In genomic region chr12:124764870-124765570, GRCh38 we compare ENCODE assay signal across 10 cellular contexts.
DNase-seq lines count a peak whose midpoint lies in the region; ATAC-seq and TF ChIP-seq lines count a peak whose summit lies in the region.
"Had no signal": no experiment of that assay in that cellular context is flagged by ENCODE, and none has a peak within 500 bp of the region (broad histone marks: within the 10 kb centered on the region; RNA-seq: fewer than 3 reads in every experiment).

No MANE protein-coding gene starts in this region.

- H3K27ac Mint-ChIP-seq in type B pancreatic cell, result no peak overlapping the region

- no peaks in the 10 kb centered on the region for H3K27me3 Mint-ChIP-seq in type B pancreatic cell

- H3K9me3 Mint-ChIP-seq in type B pancreatic cell, result peaks cover 4% of the 10 kb centered on the region

- ATAC-seq in body of pancreas (peak; percentile 51), GM21723 (IDR thresholded peaks at IDR 0.05; ENCODE audit: unreplicated experiment) (no peak), HG03439 (IDR thresholded peaks at IDR 0.05; ENCODE audit: unreplicated experiment) (no peak), GM21381 (IDR thresholded peaks at IDR 0.05; ENCODE audit: unreplicated experiment) (no peak)
- ATAC-seq: PC-3 had no signal

- H3K36me3 ChIP-seq in body of pancreas (replicated peaks in 1 of 2; ENCODE audit: insufficient read depth in 1 of 2, low read depth in 2 of 2), result no peaks in the 10 kb centered on the region
- H3K36me3 ChIP-seq in right atrium auricular region, result no peaks in the 10 kb centered on the region
- no peaks in the 10 kb centered on the region for H3K36me3 ChIP-seq in stomach

- no peak for TF ChIP-seq EP300 in stomach (IDR thresholded peaks at IDR 0.05)

- no peak for TF ChIP-seq POLR2A in body of pancreas (IDR thresholded peaks at IDR 0.05)
- no peak for TF ChIP-seq POLR2A in stomach (IDR thresholded peaks at IDR 0.05)

- intact Hi-C loops in body of pancreas (cut with DNase I), result no loop called here
- intact Hi-C loops in stomach (cut with DNase I; ENCODE audit: low total_unique reads), result loop anchor here (10.0 kb wide), 1 partner anchor 100 kb away; no protein-coding TSS in a partner anchor

- H3K4me3 Mint-ChIP-seq in type B pancreatic cell, result no peak overlapping the region
- H3K4me3 Mint-ChIP-seq: H9 had no signal

- no peak for TF ChIP-seq CTCF in body of pancreas (IDR thresholded peaks at IDR 0.05)
- TF ChIP-seq CTCF in right atrium auricular region (IDR thresholded peaks at IDR 0.05), result no peak
- no peak for TF ChIP-seq CTCF in stomach (IDR thresholded peaks at IDR 0.05)
- no peak for TF ChIP-seq CTCF in type B pancreatic cell (conservative IDR thresholded peaks at IDR 0.05)

- H3K9me3 ChIP-seq in body of pancreas, result peaks cover 0 to 7% (median 0%) of the 10 kb centered on the region in 3 donors
- peaks cover 0 to 11% of the 10 kb centered on the region in 2 donors for H3K9me3 ChIP-seq in right atrium auricular region
- peaks cover 0 to 15% (median 4%) of the 10 kb centered on the region in 4 donors for H3K9me3 ChIP-seq in stomach

- peaks cover 31% of the 10 kb centered on the region for H3K4me1 Mint-ChIP-seq in type B pancreatic cell (ENCODE audit: unreplicated experiment)

- H3K27me3 ChIP-seq in body of pancreas (no peaks in the 10 kb centered on the region), right atrium auricular region (no peaks in the 10 kb centered on the region), stomach (no peaks in the 10 kb centered on the region)

- H3K4me3 ChIP-seq in body of pancreas (no peak overlapping the region), right atrium auricular region (no peak overlapping the region), stomach (no peak overlapping the region)

- peaks cover 4% of the 10 kb centered on the region for H3K36me3 Mint-ChIP-seq in type B pancreatic cell

- WGBS in body of pancreas, 2 donors, result 50 to 57% methylated on average over 2 of the region's 2 CpGs
- 51 to 83% (median 65%) methylated on average over 2 of the region's 2 CpGs for WGBS in stomach, 5 donors

- H3K27ac ChIP-seq in body of pancreas, result peak overlapping the region in 1 of 4 donors; percentile 50
- H3K27ac ChIP-seq in right atrium auricular region, result peak overlapping the region; percentile 68 to 79
- peak overlapping the region; percentile 39 to 80 (median 78) for H3K27ac ChIP-seq in stomach

- H3K4me1 ChIP-seq in body of pancreas, result peaks cover 7% of the 10 kb centered on the region
- peaks cover 2 to 66% of the 10 kb centered on the region in 2 donors for H3K4me1 ChIP-seq in right atrium auricular region
- peaks cover 19 to 51% (median 23%) of the 10 kb centered on the region in 4 donors for H3K4me1 ChIP-seq in stomach

- peak; percentile 79 for DNase-seq in H4 (ENCODE audit: low spot score)
- peak in 1 of 4 donors; percentile 55 for DNase-seq in body of pancreas
- no peak for DNase-seq in right atrium auricular region (ENCODE audit: low spot score)
- no peak for DNase-seq in stomach
- no peak for DNase-seq in type B pancreatic cell (ENCODE audit: extremely low spot score, unreplicated experiment)
- DNase-seq: H9 had no signal
